In the genomic region with DNA sequence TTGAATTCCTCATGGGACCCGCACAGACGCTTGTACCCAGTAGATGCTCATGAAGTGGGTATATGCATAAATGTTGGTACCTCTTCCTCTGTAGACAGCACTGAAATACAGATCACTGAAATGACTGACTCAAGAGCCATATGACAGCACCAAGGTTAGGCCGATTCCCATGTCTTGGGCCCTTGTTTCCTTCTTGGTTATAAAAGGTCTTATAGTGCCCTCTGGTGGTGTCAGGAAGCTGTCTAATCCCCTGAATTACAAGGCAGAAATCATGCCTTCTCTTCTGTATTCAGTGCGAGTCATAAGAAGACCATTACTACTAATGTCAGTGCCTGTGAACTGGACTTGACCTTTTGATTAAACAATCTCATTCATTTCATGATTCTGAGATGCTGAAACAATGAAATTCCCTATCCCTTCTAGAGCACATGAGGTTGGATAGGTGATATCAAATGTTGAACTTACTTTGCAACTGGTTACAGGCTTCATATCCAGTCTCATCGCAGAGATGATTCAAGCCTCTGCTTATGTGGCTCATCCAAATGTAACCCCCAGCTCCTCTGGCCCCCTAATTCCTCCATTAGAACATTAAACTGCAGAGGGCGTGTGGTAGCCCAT, we compare ENCODE assay signal across 8 cellular contexts. TPM values are rescaled to one million over a fixed set of nuclear protein-coding genes. Genes with fewer than 3 reads are reported as not detected.
DNase-seq lines count a peak whose midpoint lies in the region; ATAC-seq and TF ChIP-seq lines count a peak whose summit lies in the region.

No MANE protein-coding gene starts in this region.

- H3K4me3 ChIP-seq in HEK293 (ENCODE audit: low read depth, low read length), result no peak overlapping the region

- H3K27ac Mint-ChIP-seq in T-helper 17 cell, result no peak overlapping the region
- peak overlapping the region; percentile 11 for H3K27ac Mint-ChIP-seq in central memory CD8-positive, alpha-beta T cell (ENCODE audit: low read depth)

- H3K9me3 Mint-ChIP-seq in central memory CD8-positive, alpha-beta T cell, result no peaks in the 10 kb centered on the region

- ATAC-seq in T-helper 17 cell (peak; percentile 86), GM19324 (IDR thresholded peaks at IDR 0.05; ENCODE audit: low FRiP score, unreplicated experiment) (no peak)
- peak; percentile 73 for ATAC-seq in central memory CD8-positive, alpha-beta T cell (replicated peaks; ENCODE audit: extremely low read depth, poor library complexity, severe bottlenecking)

- no peaks in the 10 kb centered on the region for H3K9me3 ChIP-seq in HEK293 (ENCODE audit: control insufficient read depth, insufficient read depth, low read depth, low read length)
- H3K9me3 ChIP-seq in T-helper 17 cell (ENCODE audit: control insufficient read depth, low read length, poor library complexity, severe bottlenecking), result no peaks in the 10 kb centered on the region

- H3K36me3 ChIP-seq in HEK293 (ENCODE audit: control insufficient read depth in 2 of 2, insufficient read depth in 1 of 2, low read length in 2 of 2), result peaks cover 0 to 3% of the 10 kb centered on the region in 2 experiments; a peak in 1 of 3 replicates

- H3K4me3 Mint-ChIP-seq in T-helper 17 cell, result no peak overlapping the region
- H3K4me3 Mint-ChIP-seq in central memory CD8-positive, alpha-beta T cell, result no peak overlapping the region

- no peaks in the 10 kb centered on the region for H3K27me3 Mint-ChIP-seq in T-helper 17 cell
- H3K27me3 Mint-ChIP-seq in central memory CD8-positive, alpha-beta T cell, result no peaks in the 10 kb centered on the region

- peaks cover 6% of the 10 kb centered on the region for H3K4me1 Mint-ChIP-seq in T-helper 17 cell
- H3K4me1 Mint-ChIP-seq in central memory CD8-positive, alpha-beta T cell, result peaks cover 29% of the 10 kb centered on the region

- no peaks in the 10 kb centered on the region for H3K36me3 Mint-ChIP-seq in T-helper 17 cell (ENCODE audit: low read depth)
- H3K36me3 Mint-ChIP-seq in central memory CD8-positive, alpha-beta T cell (ENCODE audit: insufficient read depth), result peaks cover 1% of the 10 kb centered on the region

- POLR2A ChIA-PET in HEK293 (lab: Yijun Ruan, JAX), result no interaction called here

- DNase-seq in DMS53 (lab: John Stamatoyannopoulos, UW), result peak; percentile 95
- DNase-seq in NCI-H2029 (lab: John Stamatoyannopoulos, UW), result peak; percentile 60
- peak in 1 of 3 donors; percentile 26 for DNase-seq in T-helper 17 cell
- peak in 1 of 2 donors; percentile 51 for DNase-seq in central memory CD8-positive, alpha-beta T cell (ENCODE audit: low spot score in 2 of 2)
- DNase-seq in kidney tubule cell (ENCODE audit: low spot score), result peak; percentile 86
- DNase-seq in stimulated activated CD8-positive, alpha-beta memory T cell treated with anti-CD3 and anti-CD28 coated beads, Interleukin-12 subunit alpha, Interleukin-12 subunit beta, amount 100 ng/mL, for 1 hour (ENCODE audit: low read depth), result peak; percentile 35

- H3K27ac ChIP-seq in HEK293 (ENCODE audit: extremely low read depth, low read depth, low read length), result no peak overlapping the region

- CTCF ChIA-PET in HEK293 (lab: Yijun Ruan, JAX), result interaction anchor here (0.5 to 3.8 kb wide), 11 partner anchors 8 to 298 kb away, joined by 3 to 36 read pairs (median 5); no protein-coding TSS in a partner anchor

- peak; percentile 37; the same call in 1 of the 2 replicates for TF ChIP-seq CTCF in HEK293 (tag by site-specific recombination; IDR thresholded peaks at IDR 0.05)

- no peaks in the 10 kb centered on the region for H3K4me1 ChIP-seq in HEK293 (ENCODE audit: control insufficient read depth, insufficient read depth, low read length)

TF ChIP-seq in HEK293, 187 proteins besides CTCF, POLR2A, EP300 and RAD21:
- TF ChIP-seq ZBTB7A (tag by site-specific recombination; IDR thresholded peaks at IDR 0.05; ENCODE audit: low read depth), result no peak
- TF ChIP-seq ZSCAN30 (tag by site-specific recombination; IDR thresholded peaks at IDR 0.05), result peak; percentile 33; the same call in 1 of the 2 replicates
- 0 out of 2 replicates have a peak, but pooled peaks have one; percentile 13 for TF ChIP-seq ZNF692 (tag by site-specific recombination; IDR thresholded peaks at IDR 0.05)
- TF ChIP-seq ZNF660 (tag by site-specific recombination; IDR thresholded peaks at IDR 0.05), result peak; percentile 64; the same call in 1 of the 2 replicates
- peak; percentile 64; the same call in 1 of the 2 replicates for TF ChIP-seq ZBTB20 (tag by site-specific recombination; IDR thresholded peaks at IDR 0.05)
- no peak for TF ChIP-seq ZNF324 (tag by site-specific recombination; IDR thresholded peaks at IDR 0.05)
- peak; percentile 81 for TF ChIP-seq ZNF654 (tag by site-specific recombination; IDR thresholded peaks at IDR 0.05; ENCODE audit: low read depth)
- no peak for TF ChIP-seq ZFP69B (tag by site-specific recombination; IDR thresholded peaks at IDR 0.05)
- peak; percentile 73 for TF ChIP-seq ZNF600 (tag by site-specific recombination; IDR thresholded peaks at IDR 0.05)
- TF ChIP-seq SP7 (tag by site-specific recombination; IDR thresholded peaks at IDR 0.05), result 0 out of 2 replicates have a peak, but pooled peaks have one; percentile 26

RNA-seq across cellular contexts. Expression of gene SPATA13, which starts 59.7 kb away (rescaled TPM):
- total RNA-seq in T-helper 17 cell, result 100 to 1,000 TPM; 101 to 112 TPM
